Comparison of ENCODE assay signal across 23 cellular contexts in the genomic region with DNA sequence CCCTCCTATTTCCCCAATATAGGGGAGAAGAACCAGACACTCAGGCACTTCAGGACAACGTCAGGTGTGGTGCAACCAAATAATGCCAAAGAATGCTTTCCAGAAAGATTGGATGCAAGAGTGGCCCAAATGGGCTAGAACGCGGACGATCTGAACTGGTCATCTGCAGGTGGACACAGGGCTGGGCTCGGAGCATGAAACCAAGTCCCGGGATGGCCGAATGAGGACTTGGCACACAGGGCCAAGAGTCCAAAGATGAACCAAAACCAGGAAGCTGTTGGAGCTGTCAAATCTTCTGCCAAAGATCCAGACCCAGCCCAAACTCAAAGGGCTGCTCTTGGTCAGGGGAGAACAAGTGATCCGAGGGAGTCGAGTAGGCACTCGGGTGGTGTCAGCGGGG.
"Had no signal": no experiment of that assay in that cellular context is flagged by ENCODE, and none has a peak within 500 bp of the region (broad histone marks: within the 10 kb centered on the region; RNA-seq: fewer than 3 reads in every experiment).

No MANE protein-coding gene starts in this region.

- H3K9me3 Mint-ChIP-seq: activated CD4-positive, alpha-beta T cell treated with anti-CD3 and anti-CD28 coated beads, Interleukin-2, amount 10 ng/mL, durations not matched to agents 7 days and 5 days; activated CD8-positive, alpha-beta T cell treated with anti-CD3 and anti-CD28 coated beads for 36 hours; naive B cell; neural crest cell had no signal

- H3K36me3 Mint-ChIP-seq: naive B cell had no signal

- H3K27me3 Mint-ChIP-seq: activated CD4-positive, alpha-beta T cell treated with anti-CD3 and anti-CD28 coated beads, Interleukin-2, amount 10 ng/mL, durations not matched to agents 7 days and 5 days; activated CD8-positive, alpha-beta T cell treated with anti-CD3 and anti-CD28 coated beads for 36 hours; naive B cell had no signal

- DNase-seq: activated CD4-positive, alpha-beta T cell treated with anti-CD3 and anti-CD28 coated beads for 1 hour; activated CD4-positive, alpha-beta T cell treated with anti-CD3 and anti-CD28 coated beads, Interleukin-2, amount 10 ng/mL, durations not matched to agents 7 days and 5 days; activated CD8-positive, alpha-beta T cell treated with anti-CD3 and anti-CD28 coated beads for 36 hours; activated naive CD4-positive, alpha-beta T cell; activated T-cell treated with anti-CD3 and anti-CD28 coated beads, Interleukin-2, amount 50 U/mL, for 72 hours; adrenal gland; aorta; body of pancreas; cerebellar nuclear complex; colonic mucosa; dorsolateral prefrontal cortex; effector memory CD4-positive, alpha-beta T cell; gastrocnemius medialis; glutamatergic neuron; mammary epithelial cell; naive B cell; occipital lobe; spleen; stimulated activated naive CD8-positive, alpha-beta T cell treated with anti-CD3 and anti-CD28 coated beads, Interleukin-15, Interleukin-2, amounts not matched to agents 100 U/mL and 50 U/mL, for 24 hours; testis; transverse colon had no signal

- H3K4me3 Mint-ChIP-seq: activated CD4-positive, alpha-beta T cell treated with anti-CD3 and anti-CD28 coated beads, Interleukin-2, amount 10 ng/mL, durations not matched to agents 7 days and 5 days; activated CD8-positive, alpha-beta T cell treated with anti-CD3 and anti-CD28 coated beads for 36 hours; activated T-cell treated with anti-CD3 and anti-CD28 coated beads, Interleukin-2, amount 50 U/mL, for 72 hours; neural crest cell had no signal

- H3K27ac Mint-ChIP-seq: activated CD8-positive, alpha-beta T cell treated with anti-CD3 and anti-CD28 coated beads for 36 hours; activated T-cell treated with anti-CD3 and anti-CD28 coated beads, Interleukin-2, amount 50 U/mL, for 72 hours had no signal

- H3K4me1 ChIP-seq: testis had no signal

- H3K27me3 ChIP-seq: adrenal gland, body of pancreas, colonic mucosa, dorsolateral prefrontal cortex, gastrocnemius medialis, spleen, testis, transverse colon had no signal

- H3K9me3 ChIP-seq: adrenal gland, body of pancreas, colonic mucosa, gastrocnemius medialis, spleen, testis, transverse colon had no signal

- H3K36me3 ChIP-seq: adrenal gland, colonic mucosa, gastrocnemius medialis, spleen, transverse colon had no signal

- ATAC-seq: activated CD8-positive, alpha-beta T cell treated with anti-CD3 and anti-CD28 coated beads for 36 hours; activated naive CD4-positive, alpha-beta T cell treated with anti-CD3 and anti-CD28 coated beads, Interleukin-2, amount 50 U/mL, for 72 hours; activated T-cell treated with anti-CD3 and anti-CD28 coated beads, Interleukin-2, amount 50 U/mL, for 72 hours; body of pancreas; gastrocnemius medialis; stimulated activated naive CD8-positive, alpha-beta T cell treated with anti-CD3 and anti-CD28 coated beads, Interleukin-15, Interleukin-2, amounts not matched to agents 100 U/mL and 50 U/mL, for 24 hours had no signal

- H3K4me3 ChIP-seq: adrenal gland, body of pancreas, colonic mucosa, dorsolateral prefrontal cortex, gastrocnemius medialis, spleen, testis, transverse colon had no signal

- H3K27ac ChIP-seq: adrenal gland, body of pancreas, colonic mucosa, dorsolateral prefrontal cortex, gastrocnemius medialis, testis, transverse colon had no signal
